Comparison of ENCODE assay signal across 30 cellular contexts in the genomic region with DNA sequence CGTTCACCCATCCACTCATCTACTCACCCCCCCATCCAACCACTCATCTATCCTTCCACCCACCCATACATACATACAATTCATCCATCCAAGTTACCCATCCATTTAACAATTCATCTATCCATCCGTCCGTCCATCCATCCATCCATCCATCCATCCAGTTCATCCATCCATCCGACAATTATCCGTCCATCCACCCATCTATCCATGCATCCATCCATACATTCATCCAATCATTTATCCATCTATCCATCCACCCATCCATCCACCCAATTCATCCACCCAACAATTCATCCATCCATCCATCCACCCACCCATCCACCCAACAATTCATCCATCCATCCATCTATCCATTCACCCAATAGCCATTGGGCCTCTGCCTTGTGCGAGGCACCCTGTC.
"Had no signal": no experiment of that assay in that cellular context is flagged by ENCODE, and none has a peak within 500 bp of the region (broad histone marks: within the 10 kb centered on the region; RNA-seq: fewer than 3 reads in every experiment).

No MANE protein-coding gene starts in this region.

- FAIRE-seq: astrocyte, colon had no signal

- H3K9me3 ChIP-seq: esophagus squamous epithelium, gastroesophageal sphincter, heart right ventricle had no signal

- H3K36me3 Mint-ChIP-seq: activated CD4-positive, alpha-beta memory T cell treated with anti-CD3 and anti-CD28 coated beads for 36 hours; activated CD8-positive, alpha-beta memory T cell treated with anti-CD3 and anti-CD28 coated beads, Interleukin-2, amount 10 ng/mL, durations not matched to agents 7 days and 5 days; activated naive CD8-positive, alpha-beta T cell had no signal

- H3K27me3 Mint-ChIP-seq: activated CD4-positive, alpha-beta T cell treated with anti-CD3 and anti-CD28 coated beads, Interleukin-2, amount 10 ng/mL, durations not matched to agents 24 days and 14 days had no signal

- H3K27ac ChIP-seq: brain microvascular endothelial cell, esophagus squamous epithelium, gastroesophageal sphincter, heart right ventricle had no signal

- H3K36me3 ChIP-seq: brain microvascular endothelial cell, esophagus squamous epithelium, gastroesophageal sphincter, heart right ventricle had no signal

- H3K4me3 Mint-ChIP-seq: activated CD4-positive, alpha-beta memory T cell treated with anti-CD3 and anti-CD28 coated beads for 36 hours; activated CD4-positive, alpha-beta T cell treated with anti-CD3 and anti-CD28 coated beads for 36 hours; activated CD4-positive, alpha-beta T cell treated with anti-CD3 and anti-CD28 coated beads, Interleukin-2, amount 10 ng/mL, durations not matched to agents 24 days and 14 days; activated CD8-positive, alpha-beta memory T cell treated with anti-CD3 and anti-CD28 coated beads, Interleukin-2, amount 10 ng/mL, durations not matched to agents 7 days and 5 days; activated CD8-positive, alpha-beta T cell treated with anti-CD3 and anti-CD28 coated beads, Interleukin-2, amount 10 ng/mL, durations not matched to agents 7 days and 5 days; activated naive CD8-positive, alpha-beta T cell; activated T-cell treated with anti-CD3 and anti-CD28 coated beads, Interleukin-2, amount 50 U/mL, for 24 hours; activated T-cell treated with anti-CD3 and anti-CD28 coated beads, Interleukin-2, amount 50 U/mL, for 72 hours; effector memory CD8-positive, alpha-beta T cell had no signal

- ATAC-seq: activated CD4-positive, alpha-beta T cell treated with anti-CD3 and anti-CD28 coated beads for 36 hours; activated CD8-positive, alpha-beta memory T cell treated with anti-CD3 and anti-CD28 coated beads, Interleukin-2, amount 10 ng/mL, durations not matched to agents 7 days and 5 days; activated CD8-positive, alpha-beta T cell treated with anti-CD3 and anti-CD28 coated beads, Interleukin-2, amount 10 ng/mL, durations not matched to agents 7 days and 5 days; activated T-cell treated with anti-CD3 and anti-CD28 coated beads, Interleukin-2, amount 50 U/mL, for 72 hours; effector memory CD8-positive, alpha-beta T cell; gastroesophageal sphincter; heart right ventricle had no signal

- H3K4me3 ChIP-seq: esophagus squamous epithelium, gastroesophageal sphincter, heart right ventricle had no signal

- H3K4me1 ChIP-seq: esophagus squamous epithelium, heart right ventricle had no signal

- H3K27me3 ChIP-seq: brain microvascular endothelial cell had no signal

- DNase-seq: activated CD4-positive, alpha-beta memory T cell treated with anti-CD3 and anti-CD28 coated beads for 36 hours; activated CD4-positive, alpha-beta T cell treated with anti-CD3 and anti-CD28 coated beads for 36 hours; activated CD4-positive, alpha-beta T cell treated with anti-CD3 and anti-CD28 coated beads, Interleukin-2, amount 10 ng/mL, durations not matched to agents 24 days and 14 days; activated CD4-positive, CD25-positive, alpha-beta regulatory T cell; activated CD8-positive, alpha-beta memory T cell treated with anti-CD3 and anti-CD28 coated beads, Interleukin-2, amount 50 U/mL, for 4 hours; activated CD8-positive, alpha-beta T cell treated with anti-CD3 and anti-CD28 coated beads, Interleukin-2, amount 10 ng/mL, durations not matched to agents 7 days and 5 days; activated effector memory CD4-positive, alpha-beta T cell treated with Interleukin-2 at 50 U/mL for 16 hours; activated gamma-delta T cell treated with Interleukin-2 at 50 U/mL for 16 hours; activated naive CD4-positive, alpha-beta T cell treated with anti-CD3 and anti-CD28 coated beads, Interleukin-2, amount 50 U/mL, for 16 hours; activated naive CD4-positive, alpha-beta T cell treated with Interleukin-2 at 50 U/mL for 16 hours; activated T-cell treated with anti-CD3 and anti-CD28 coated beads, Interleukin-2, amount 50 U/mL, for 24 hours; activated T-cell treated with anti-CD3 and anti-CD28 coated beads, Interleukin-2, amount 50 U/mL, for 72 hours; amniotic stem cell; anterior cingulate cortex; brain microvascular endothelial cell; caudate nucleus; cortex of kidney; dermis blood vessel endothelial cell; effector CD4-positive, alpha-beta T cell; effector memory CD8-positive, alpha-beta T cell; erythroblast; esophagus squamous epithelium; foreskin melanocyte; heart right ventricle; T-helper 2 cell had no signal

- H3K9me3 Mint-ChIP-seq: activated CD4-positive, alpha-beta memory T cell treated with anti-CD3 and anti-CD28 coated beads for 36 hours; activated CD4-positive, alpha-beta T cell treated with anti-CD3 and anti-CD28 coated beads, Interleukin-2, amount 10 ng/mL, durations not matched to agents 24 days and 14 days; activated T-cell treated with anti-CD3 and anti-CD28 coated beads, Interleukin-2, amount 50 U/mL, for 24 hours; activated T-cell treated with anti-CD3 and anti-CD28 coated beads, Interleukin-2, amount 50 U/mL, for 72 hours; effector memory CD8-positive, alpha-beta T cell had no signal

- H3K4me1 Mint-ChIP-seq: activated CD4-positive, alpha-beta T cell treated with anti-CD3 and anti-CD28 coated beads for 36 hours; activated CD4-positive, alpha-beta T cell treated with anti-CD3 and anti-CD28 coated beads, Interleukin-2, amount 10 ng/mL, durations not matched to agents 24 days and 14 days; activated CD8-positive, alpha-beta memory T cell treated with anti-CD3 and anti-CD28 coated beads, Interleukin-2, amount 10 ng/mL, durations not matched to agents 7 days and 5 days had no signal

- H3K27ac Mint-ChIP-seq: activated CD4-positive, alpha-beta memory T cell treated with anti-CD3 and anti-CD28 coated beads for 36 hours; activated CD4-positive, alpha-beta T cell treated with anti-CD3 and anti-CD28 coated beads for 36 hours; activated CD4-positive, alpha-beta T cell treated with anti-CD3 and anti-CD28 coated beads, Interleukin-2, amount 10 ng/mL, durations not matched to agents 24 days and 14 days; activated CD8-positive, alpha-beta memory T cell treated with anti-CD3 and anti-CD28 coated beads, Interleukin-2, amount 10 ng/mL, durations not matched to agents 7 days and 5 days; activated CD8-positive, alpha-beta T cell treated with anti-CD3 and anti-CD28 coated beads, Interleukin-2, amount 10 ng/mL, durations not matched to agents 7 days and 5 days; activated naive CD8-positive, alpha-beta T cell; activated T-cell treated with anti-CD3 and anti-CD28 coated beads, Interleukin-2, amount 50 U/mL, for 24 hours; activated T-cell treated with anti-CD3 and anti-CD28 coated beads, Interleukin-2, amount 50 U/mL, for 72 hours; effector memory CD8-positive, alpha-beta T cell had no signal
